ENCODE assay signal across 18 cellular contexts in genomic region chr5:165334186-165334585, GRCh38.
DNase-seq lines count a peak whose midpoint lies in the region; TF ChIP-seq lines count a peak whose summit lies in the region.
"Had no signal": no experiment of that assay in that cellular context is flagged by ENCODE, and none has a peak within 500 bp of the region (broad histone marks: within the 10 kb centered on the region; RNA-seq: fewer than 3 reads in every experiment).

No MANE protein-coding gene starts in this region.

- intact Hi-C loops in ascending aorta (cut with DNase I): no loop called here
- intact Hi-C loops in vagina (cut with DNase I): no loop called here

- H3K4me3 ChIP-seq in epithelial cell of esophagus (ENCODE audit: low read length): no peak overlapping the region
- H3K4me3 ChIP-seq in ascending aorta: no peak overlapping the region
- no peak overlapping the region for H3K4me3 ChIP-seq in vagina
- H3K4me3 ChIP-seq: dorsolateral prefrontal cortex, SJSA1 had no signal

- H3K4me1 ChIP-seq in ascending aorta (no peaks in the 10 kb centered on the region), vagina (no peaks in the 10 kb centered on the region)
- H3K4me1 ChIP-seq: Caco-2, SJSA1 had no signal

- H3K36me3 ChIP-seq in ascending aorta (no peaks in the 10 kb centered on the region), vagina (no peaks in the 10 kb centered on the region)
- H3K36me3 ChIP-seq: SJSA1 had no signal

- TF ChIP-seq CTCF in epithelial cell of esophagus (IDR thresholded peaks at IDR 0.05; ENCODE audit: insufficient read depth, low read depth, low read length, missing control alignments) (no peak), ascending aorta (IDR thresholded peaks at IDR 0.05) (no peak), vagina (IDR thresholded peaks at IDR 0.05) (no peak)

- TF ChIP-seq POLR2A in vagina (IDR thresholded peaks at IDR 0.05): no peak

- no peaks in the 10 kb centered on the region for H3K27me3 ChIP-seq in ascending aorta
- no peaks in the 10 kb centered on the region for H3K27me3 ChIP-seq in vagina
- H3K27me3 ChIP-seq: SJSA1 had no signal

- DNase-seq in HT1080 (ENCODE audit: low read depth) (peak; percentile 56), RKO (ENCODE audit: low spot score) (peak; percentile 4), epithelial cell of esophagus (ENCODE audit: low read depth) (peak; percentile 87), renal cortical epithelial cell (ENCODE audit: low read depth) (peak; percentile 77), ascending aorta (ENCODE audit: low spot score in 2 of 2) (no peak), retina (no peak), vagina (ENCODE audit: extremely low spot score in 2 of 2) (no peak)
- DNase-seq: activated B cell treated with CpG ODN at 0.5 μM for 24 hours; activated CD8-positive, alpha-beta T cell treated with anti-CD3 and anti-CD28 coated beads for 36 hours; activated naive CD4-positive, alpha-beta T cell treated with anti-CD3 and anti-CD28 coated beads, Interleukin-2, amount 50 U/mL, for 16 hours; activated T-cell treated with anti-CD3 and anti-CD28 coated beads, Interleukin-2, amount 50 U/mL, for 24 hours; Caco-2; dorsolateral prefrontal cortex; NCI-H1048; NCI-H2029; NCI-H446; right cardiac atrium had no signal

- H3K27ac ChIP-seq in ascending aorta (no peak overlapping the region), vagina (no peak overlapping the region)
- H3K27ac ChIP-seq: dorsolateral prefrontal cortex, SJSA1 had no signal

- H3K9me3 ChIP-seq in ascending aorta: no peaks in the 10 kb centered on the region
- H3K9me3 ChIP-seq in vagina: no peaks in the 10 kb centered on the region
- H3K9me3 ChIP-seq: Caco-2 had no signal

Comparison
In these comparisons a context has a peak if more than half of its experiments do, and no peak if none do; other contexts are left out.
1. DNase-seq: peak in HT1080 (single experiment), RKO (single experiment), epithelial cell of esophagus (single experiment) and renal cortical epithelial cell (single experiment); none in ascending aorta (0 of 2), retina (single experiment) and vagina (0 of 2).